1 cellular context compared by ENCODE assay signal in the genomic region with DNA sequence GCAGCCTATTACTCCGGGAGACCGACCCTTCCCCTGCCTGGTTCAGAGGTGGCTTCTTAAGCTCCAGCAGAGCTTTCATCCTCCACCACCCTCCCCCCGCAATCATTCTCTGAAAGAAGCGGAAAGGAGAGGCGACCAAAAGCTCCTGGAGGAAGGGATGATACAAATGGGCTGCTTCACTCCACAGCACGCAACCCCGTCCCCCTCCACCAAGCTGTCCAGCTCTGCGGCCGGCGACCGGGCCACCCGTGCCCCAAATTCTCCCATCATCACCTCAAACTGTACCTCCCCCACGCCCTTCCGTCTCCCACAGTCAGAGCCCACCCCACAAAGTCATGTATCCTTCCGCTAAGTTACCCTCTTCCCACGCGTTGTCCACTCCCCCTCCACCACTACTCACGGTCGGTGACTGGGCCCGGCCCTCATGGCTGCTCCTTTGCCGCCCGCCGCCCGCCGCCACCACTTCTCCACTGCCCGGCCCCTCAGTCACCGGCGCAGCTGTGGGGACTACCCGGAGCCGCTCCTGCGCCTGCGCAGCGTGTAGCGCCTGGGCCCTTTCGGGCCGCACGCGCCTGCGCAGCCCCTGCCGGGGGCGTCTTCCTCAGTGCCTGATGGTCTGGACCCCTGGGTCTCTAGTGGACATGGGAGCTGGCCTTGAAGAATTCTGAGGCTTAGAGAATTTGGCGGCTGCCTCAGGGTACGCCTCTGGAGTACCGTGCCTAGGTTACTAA.
TF ChIP-seq lines count a peak whose summit lies in the region.

A gene with protein sequence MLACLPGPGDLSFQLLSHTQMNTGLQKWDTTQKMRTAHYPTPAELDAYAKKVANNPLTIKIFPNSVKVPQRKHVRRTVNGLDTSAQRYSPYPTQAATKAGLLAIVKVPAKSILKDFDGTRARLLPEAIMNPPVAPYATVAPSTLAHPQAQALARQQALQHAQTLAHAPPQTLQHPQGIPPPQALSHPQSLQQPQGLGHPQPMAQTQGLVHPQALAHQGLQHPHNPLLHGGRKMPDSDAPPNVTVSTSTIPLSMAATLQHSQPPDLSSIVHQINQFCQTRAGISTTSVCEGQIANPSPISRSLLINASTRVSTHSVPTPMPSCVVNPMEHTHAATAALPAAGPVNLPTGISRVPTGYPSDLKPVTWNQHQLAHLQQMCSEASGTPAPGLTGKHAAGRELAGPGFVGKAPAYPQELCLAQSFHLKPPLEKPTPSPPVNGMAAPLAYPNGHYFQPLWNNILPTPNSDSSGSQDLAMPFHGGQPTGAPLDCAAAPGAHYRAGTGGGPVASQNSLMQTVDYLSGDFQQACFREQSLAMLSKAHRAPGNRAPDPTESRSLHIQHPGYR (minus strand): TSS at position 509 of the 731 bp plus-strand sequence. CDS start 76,123 bp downstream, outside the sequence.

TF ChIP-seq in H1, 55 proteins besides CTCF, POLR2A, EP300 and RAD21 (continued from another document):
- TF ChIP-seq USF2 (IDR thresholded peaks at IDR 0.05; ENCODE audit: low read length) = no peak; the same call in 1 of the 2 replicates
- peak; percentile 51 for TF ChIP-seq TBP (IDR thresholded peaks at IDR 0.05; ENCODE audit: low read depth, low read length)
- TF ChIP-seq TAF1 (IDR thresholded peaks at IDR 0.05; ENCODE audit: low read depth, low read length) = peak; percentile 73; the same call in 1 of the 2 replicates
- no peak for TF ChIP-seq RNF2 (IDR thresholded peaks at IDR 0.05; ENCODE audit: borderline replicate concordance, low read depth, low read length, missing control alignments, poor library complexity, severe bottlenecking)
- peak; percentile 36 for TF ChIP-seq KDM4A (IDR thresholded peaks at IDR 0.05; ENCODE audit: low read depth, low read length, severe bottlenecking)
- no peak for TF ChIP-seq CHD1 (IDR thresholded peaks at IDR 0.05; ENCODE audit: low read depth, low read length)
- no peak for TF ChIP-seq FOSL1 (IDR thresholded peaks at IDR 0.05; ENCODE audit: insufficient read depth, low read depth, low read length)
- no peak for TF ChIP-seq SIRT6 (IDR thresholded peaks at IDR 0.05; ENCODE audit: low read length)
- peak; percentile 100 for TF ChIP-seq NRF1 (IDR thresholded peaks at IDR 0.05; ENCODE audit: low read depth, low read length)
- no peak for TF ChIP-seq ATF2 (IDR thresholded peaks at IDR 0.05; ENCODE audit: low read length)
- peak; percentile 66 for TF ChIP-seq ATF3 (IDR thresholded peaks at IDR 0.05; ENCODE audit: insufficient read depth, low read depth, low read length)
- peak; percentile 59 for TF ChIP-seq ASH2L (IDR thresholded peaks at IDR 0.05; ENCODE audit: low read length)
- no peak for TF ChIP-seq NANOG (IDR thresholded peaks at IDR 0.05; ENCODE audit: insufficient read depth, low read depth, low read length, poor library complexity, severe bottlenecking)
- TF ChIP-seq SAP30 (IDR thresholded peaks at IDR 0.05; ENCODE audit: insufficient read depth, insufficient replicate concordance, low read length) = peak; percentile 57
- no peak for TF ChIP-seq ZNF274 (IDR thresholded peaks at IDR 0.05; ENCODE audit: borderline replicate concordance, extremely low read depth, low read length)
- TF ChIP-seq SIX5 (IDR thresholded peaks at IDR 0.05; ENCODE audit: low read depth, low read length) = no peak
- TF ChIP-seq CBX8 (IDR thresholded peaks at IDR 0.05; ENCODE audit: borderline replicate concordance, low read depth, low read length) = no peak
- no peak for TF ChIP-seq MAFK (IDR thresholded peaks at IDR 0.05; ENCODE audit: low read depth, low read length)
- peak; percentile 37; the same call in 1 of the 2 replicates for TF ChIP-seq MAX (IDR thresholded peaks at IDR 0.05)
- no peak for TF ChIP-seq SUZ12 (IDR thresholded peaks at IDR 0.05; ENCODE audit: low read length)
- no peak; the same call in 1 of the 2 replicates for TF ChIP-seq RBBP5 (IDR thresholded peaks at IDR 0.05; ENCODE audit: borderline replicate concordance, low read depth, low read length)
- peak in 1 of 2 experiments; percentile 48; a peak in 1 of 4 replicates for TF ChIP-seq SIN3A (conservative IDR thresholded peaks at IDR 0.05 in 1 of 2, IDR thresholded peaks at IDR 0.05 in 1 of 2; ENCODE audit: low read depth in 1 of 2, low read length in 2 of 2)
- TF ChIP-seq SP4 (IDR thresholded peaks at IDR 0.05; ENCODE audit: low read length) = peak; percentile 93; the same call in 1 of the 2 replicates
- TF ChIP-seq PHF8 (conservative IDR thresholded peaks at IDR 0.05; ENCODE audit: low read depth, low read length) = peak; percentile 80
- no peak for TF ChIP-seq BCL11A (IDR thresholded peaks at IDR 0.05; ENCODE audit: low read depth in 2 of 2, low read length in 2 of 2)
- TF ChIP-seq TAF7 (optimal IDR thresholded peaks at IDR 0.05; ENCODE audit: borderline replicate concordance, low read depth, low read length) = no peak
- TF ChIP-seq CREB1 (IDR thresholded peaks at IDR 0.05) = no peak
- no peak for TF ChIP-seq YY1 (IDR thresholded peaks at IDR 0.05; ENCODE audit: low read depth, low read length)
- no peak for TF ChIP-seq CHD7 (IDR thresholded peaks at IDR 0.05; ENCODE audit: insufficient replicate concordance, low read length)
- TF ChIP-seq SP2 (IDR thresholded peaks at IDR 0.05; ENCODE audit: low read length) = no peak
- peak in 1 of 2 experiments; percentile 44; a peak in 1 of 4 replicates for TF ChIP-seq HDAC2 (IDR thresholded peaks at IDR 0.05; ENCODE audit: borderline replicate concordance in 1 of 2, low read depth in 2 of 2, low read length in 2 of 2)
- TF ChIP-seq GTF2F1 (IDR thresholded peaks at IDR 0.05; ENCODE audit: borderline replicate concordance, low read depth, low read length) = no peak
- TF ChIP-seq SP1 (IDR thresholded peaks at IDR 0.05; ENCODE audit: low read depth, low read length) = no peak
- no peak for TF ChIP-seq E2F6 (IDR thresholded peaks at IDR 0.05)
